ENCODE assay signal across 29 cellular contexts in genomic region chr1:15972409-15972808, GRCh38. TPM values are rescaled to one million over a fixed set of nuclear protein-coding genes. Genes with fewer than 3 reads are reported as not detected.
"Had no signal": no experiment of that assay in that cellular context is flagged by ENCODE, and none has a peak within 500 bp of the region (broad histone marks: within the 10 kb centered on the region; RNA-seq: fewer than 3 reads in every experiment).

No MANE protein-coding gene starts in this region.

- H3K27ac ChIP-seq: cardiac muscle cell, esophagus muscularis mucosa, gastroesophageal sphincter, heart left ventricle, left ventricle myocardium inferior, neural progenitor cell, psoas muscle, skin epidermis, tibial artery, VCaP had no signal

- H3K9me3 Mint-ChIP-seq: dendritic cell treated with granulocyte-macrophage colony-stimulating factor and Interleukin-4, amounts not matched to agents 40 ng/mL and 50 ng/mL, for 4 days had no signal

- DNase-seq: activated CD4-positive, alpha-beta T cell treated with anti-CD3 and anti-CD28 coated beads for 1 hour; activated CD4-positive, alpha-beta T cell treated with anti-CD3 and anti-CD28 coated beads, Interleukin-2, amount 50 U/mL, for 48 hours; activated CD8-positive, alpha-beta memory T cell treated with anti-CD3 and anti-CD28 coated beads, Interleukin-2, amount 10 ng/mL, durations not matched to agents 7 days and 5 days; activated naive CD4-positive, alpha-beta T cell treated with anti-CD3 and anti-CD28 coated beads, Interleukin-2, amount 50 U/mL, for 16 hours; amygdala; effector CD8-positive, alpha-beta T cell; heart left ventricle; kidney; left ventricle myocardium inferior; psoas muscle; right cardiac atrium; stimulated activated CD4-positive, alpha-beta T cell treated with anti-CD3 and anti-CD28 coated beads, Interleukin-15, amount 100 ng/mL, for 24 hours; stimulated activated CD4-positive, alpha-beta T cell treated with anti-CD3 and anti-CD28 coated beads, Interleukin-2, amount 100 ng/mL, for 48 hours; SW 1271; T-helper 2 cell; tibial artery had no signal

- FAIRE-seq: endothelial cell of umbilical vein, kidney had no signal

- H3K9ac ChIP-seq: neural progenitor cell had no signal

- H3K27me3 ChIP-seq: cardiac muscle cell, esophagus muscularis mucosa, gastroesophageal sphincter, heart left ventricle, neural progenitor cell, tibial artery had no signal

- H3K9me3 ChIP-seq: esophagus muscularis mucosa, gastroesophageal sphincter, psoas muscle, tibial artery had no signal

- H3K4me3 Mint-ChIP-seq: activated CD8-positive, alpha-beta memory T cell treated with anti-CD3 and anti-CD28 coated beads, Interleukin-2, amount 10 ng/mL, durations not matched to agents 7 days and 5 days; dendritic cell treated with granulocyte-macrophage colony-stimulating factor and Interleukin-4, amounts not matched to agents 40 ng/mL and 50 ng/mL, for 4 days; neural progenitor cell had no signal

- ATAC-seq: activated CD8-positive, alpha-beta memory T cell treated with anti-CD3 and anti-CD28 coated beads, Interleukin-2, amount 10 ng/mL, durations not matched to agents 7 days and 5 days; gastroesophageal sphincter; heart left ventricle; psoas muscle; right cardiac atrium had no signal

- H2AFZ ChIP-seq: neural progenitor cell had no signal

- H3K27me3 Mint-ChIP-seq: activated CD8-positive, alpha-beta memory T cell treated with anti-CD3 and anti-CD28 coated beads, Interleukin-2, amount 10 ng/mL, durations not matched to agents 7 days and 5 days; dendritic cell treated with granulocyte-macrophage colony-stimulating factor and Interleukin-4, amounts not matched to agents 40 ng/mL and 50 ng/mL, for 4 days had no signal

- H3K4me3 ChIP-seq: cardiac muscle cell, esophagus muscularis mucosa, gastroesophageal sphincter, heart left ventricle, left ventricle myocardium inferior, neural progenitor cell, psoas muscle, skin epidermis, tibial artery had no signal

- H3K4me2 ChIP-seq: neural progenitor cell had no signal

- H3K27ac Mint-ChIP-seq: activated CD8-positive, alpha-beta memory T cell treated with anti-CD3 and anti-CD28 coated beads, Interleukin-2, amount 10 ng/mL, durations not matched to agents 7 days and 5 days; dendritic cell treated with granulocyte-macrophage colony-stimulating factor and Interleukin-4, amounts not matched to agents 40 ng/mL and 50 ng/mL, for 4 days; neural progenitor cell had no signal

RNA-seq across cellular contexts. Expression of gene SRARP, which starts 31.6 kb away (rescaled TPM):
- total RNA-seq: activated CD8-positive, alpha-beta memory T cell treated with anti-CD3 and anti-CD28 coated beads, Interleukin-2, amount 10 ng/mL, durations not matched to agents 7 days and 5 days; chondrocyte; endothelial cell of umbilical vein; esophagus muscularis mucosa; gastroesophageal sphincter; myocyte; osteocyte; subcutaneous adipose tissue; urinary bladder had no signal
- polyA plus RNA-seq: cardiac muscle cell, endothelial cell of umbilical vein had no signal

RNA-seq across cellular contexts. Expression of gene HSPB7, which starts 45.4 kb away (rescaled TPM):
- total RNA-seq: activated CD8-positive, alpha-beta memory T cell treated with anti-CD3 and anti-CD28 coated beads, Interleukin-2, amount 10 ng/mL, durations not matched to agents 7 days and 5 days; endothelial cell of umbilical vein had no signal
- polyA plus RNA-seq: endothelial cell of umbilical vein had no signal

RNA-seq across cellular contexts. Expression of gene CLCNKA, which starts 49.4 kb away (rescaled TPM):
- total RNA-seq: activated CD8-positive, alpha-beta memory T cell treated with anti-CD3 and anti-CD28 coated beads, Interleukin-2, amount 10 ng/mL, durations not matched to agents 7 days and 5 days; endothelial cell of umbilical vein; osteocyte; urinary bladder had no signal
- polyA plus RNA-seq: endothelial cell of umbilical vein had no signal
